8 cellular contexts compared by ENCODE assay signal in the genomic region with DNA sequence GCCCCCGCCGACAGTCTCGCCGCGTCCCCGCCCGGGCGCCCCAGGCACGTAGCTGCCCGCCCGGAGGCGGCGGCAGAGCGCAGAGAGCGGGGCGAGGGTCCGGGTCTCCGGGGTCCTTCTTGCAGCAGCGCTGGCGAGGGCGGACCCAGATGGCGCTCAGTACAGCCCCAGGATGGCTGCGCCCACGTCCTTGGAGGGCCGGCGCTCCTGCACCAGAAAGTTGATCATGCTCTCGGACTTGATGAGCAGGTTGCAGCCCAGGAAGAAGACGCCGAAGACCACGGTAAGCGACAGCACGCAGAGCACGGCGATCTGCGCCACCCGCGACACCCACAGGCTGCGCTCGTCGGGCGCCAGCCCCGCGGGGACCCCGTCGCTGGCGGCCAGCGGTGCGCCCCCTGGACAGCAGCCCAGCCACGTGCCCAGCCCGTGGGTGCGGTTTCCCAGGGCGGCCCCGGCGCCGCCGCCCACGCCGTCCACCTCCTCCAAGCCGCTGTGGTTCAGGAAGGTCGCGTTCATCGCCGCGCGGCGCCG. TPM values are rescaled to one million over a fixed set of nuclear protein-coding genes. Genes with fewer than 3 reads are reported as not detected.
DNase-seq lines count a peak whose midpoint lies in the region; ATAC-seq and TF ChIP-seq lines count a peak whose summit lies in the region.

No MANE protein-coding gene starts in this region.

- no peaks in the 10 kb centered on the region for H3K9me3 ChIP-seq in HUES64 (ENCODE audit: insufficient read depth, low read depth, low read length)
- no peaks in the 10 kb centered on the region for H3K9me3 ChIP-seq in tibial nerve

- no peak for TF ChIP-seq EP300 in tibial nerve (IDR thresholded peaks at IDR 0.05)

- H3K27ac ChIP-seq in HUES64 (ENCODE audit: low read depth, low read length), result no peak overlapping the region
- no peak overlapping the region for H3K27ac ChIP-seq in tibial nerve

- H3K27me3 Mint-ChIP-seq in brain, result peaks cover 56% of the 10 kb centered on the region

- intact Hi-C loops in lower leg skin (cut with DNase I; ENCODE audit: low total_unique reads), result no loop called here

- peak overlapping the region; percentile 81 to 96 (median 89) for H3K4me3 Mint-ChIP-seq in brain

- H3K36me3 Mint-ChIP-seq in brain, result peaks cover 18% of the 10 kb centered on the region

- TF ChIP-seq POLR2A in lower leg skin (IDR thresholded peaks at IDR 0.05), result no peak
- TF ChIP-seq POLR2A in tibial nerve (IDR thresholded peaks at IDR 0.05), result no peak

- no peak for ATAC-seq in HG03280 (IDR thresholded peaks at IDR 0.05; ENCODE audit: unreplicated experiment)

- peaks cover 24% of the 10 kb centered on the region for H3K4me1 Mint-ChIP-seq in brain

- peak overlapping the region; percentile 49 for H3K9ac ChIP-seq in HUES64 (ENCODE audit: low read depth, low read length)

- under 1% methylated on average over 67 of the region's 67 CpGs for WGBS in HUES64
- WGBS in lower leg skin, 2 donors, result 1 to 2% methylated on average over 25 to 33 of the region's 67 CpGs
- WGBS in tibial nerve, 2 donors, result 1% methylated on average over 27 to 62 of the region's 67 CpGs

- DNase-seq in AG10803 (ENCODE audit: low read depth) (no peak), lower leg skin (ENCODE audit: low spot score in 2 of 2) (no peak), tibial nerve (ENCODE audit: low spot score in 2 of 2) (no peak), NCI-H128 (lab: John Stamatoyannopoulos, UW; ENCODE audit: unreplicated experiment) (no peak), COR-L47 (lab: John Stamatoyannopoulos, UW) (no peak)

- H3K4me3 ChIP-seq in AG10803 (ENCODE audit: low read length) (peak overlapping the region; percentile 30), HUES64 (ENCODE audit: low read length) (peak overlapping the region; percentile 64), lower leg skin (ENCODE audit: low read depth, poor library complexity, severe bottlenecking) (peak overlapping the region; percentile 43), tibial nerve (peak overlapping the region; percentile 29 to 60 (median 44))

- TF ChIP-seq CTCF in AG10803 (conservative IDR thresholded peaks at IDR 0.05; ENCODE audit: low read length) (no peak), brain (conservative IDR thresholded peaks at IDR 0.05) (peak in 1 of 2 experiments; percentile 10), lower leg skin (IDR thresholded peaks at IDR 0.05) (no peak), tibial nerve (IDR thresholded peaks at IDR 0.05) (no peak)

- H3K27ac Mint-ChIP-seq in brain, result peak overlapping the region in 3 of 5 experiments; percentile 72 to 82 (median 78)

- H3K4me1 ChIP-seq in HUES64 (ENCODE audit: insufficient read depth, low read length) (peaks cover 19% of the 10 kb centered on the region), tibial nerve (peaks cover 0 to 27% (median 16%) of the 10 kb centered on the region in 4 donors)

- H3K9me3 Mint-ChIP-seq in brain, result peaks cover 0 to 4% (median 0%) of the 10 kb centered on the region in 5 experiments

- H3K27me3 ChIP-seq in HUES64 (ENCODE audit: insufficient read depth, low read length), result peaks cover 43% of the 10 kb centered on the region
- H3K27me3 ChIP-seq in tibial nerve, result peaks cover 0 to 51% of the 10 kb centered on the region in 2 donors

- H3K36me3 ChIP-seq in HUES64 (ENCODE audit: insufficient read depth, low read length), result no peaks in the 10 kb centered on the region
- H3K36me3 ChIP-seq in tibial nerve, result peaks cover 0 to 6% (median 0%) of the 10 kb centered on the region in 3 donors

RNA-seq across cellular contexts. Expression of a gene that starts 0.5 kb away (rescaled TPM):
- polyA plus RNA-seq in HUES64 (2013, experiment 1 of 2), result 2.0 TPM
- 2.7 TPM for polyA plus RNA-seq in HUES64 (2013, experiment 2 of 2)
- polyA plus RNA-seq in brain (ENCODE audit: insufficient read depth, low read depth, low replicate concordance), result 3.5 TPM
- 1 to 10 TPM; 3.2 to 9.9 (median 6.1) TPM for total RNA-seq in lower leg skin
- under 1 TPM in 1 of 4 donors, not detected in 3; 0.59 TPM for total RNA-seq in tibial nerve

RNA-seq across cellular contexts. Expression of a gene that starts 55.6 kb away (rescaled TPM):
- polyA plus RNA-seq in HUES64 (2013, experiment 1 of 2), result 27.6 TPM
- polyA plus RNA-seq in HUES64 (2013, experiment 2 of 2), result 27.2 TPM
- 40.1 TPM for polyA plus RNA-seq in brain (ENCODE audit: insufficient read depth, low read depth, low replicate concordance)
- 10 to 100 TPM; 28.5 to 37.6 (median 30.3) TPM for total RNA-seq in lower leg skin
- 10 to 100 TPM; 39.3 to 52.6 (median 48.1) TPM for total RNA-seq in tibial nerve
